ENCODE assay signal across 8 cellular contexts in the genomic region with DNA sequence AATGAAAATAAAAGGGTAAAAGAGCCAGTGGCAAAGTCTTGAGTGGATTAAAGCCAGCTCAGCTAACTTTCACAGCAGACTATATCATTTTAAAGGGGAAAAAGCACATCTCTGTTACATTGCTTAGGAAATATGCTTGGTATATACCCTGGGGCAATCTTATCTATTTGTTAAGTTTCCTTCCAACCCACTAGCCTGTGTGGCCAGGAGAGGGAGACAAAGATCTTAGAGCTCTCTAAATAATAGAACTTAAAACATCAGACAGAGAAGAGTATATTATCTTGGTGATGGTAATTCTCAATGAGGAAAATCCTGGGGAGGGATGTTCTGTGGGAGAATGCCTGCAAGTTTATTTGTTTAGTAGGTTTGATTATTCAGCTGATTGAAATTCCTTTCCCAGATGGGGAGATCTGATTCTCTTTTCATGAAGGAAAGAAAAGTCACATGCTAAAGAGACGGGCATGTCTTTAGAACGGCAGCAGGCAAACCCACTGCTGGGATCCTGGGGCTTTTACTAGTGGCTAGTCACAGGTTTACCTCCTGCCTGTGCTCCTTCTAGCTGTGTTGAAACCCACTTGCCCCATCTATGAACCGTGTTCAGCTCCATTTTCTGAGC. TPM values are rescaled to one million over a fixed set of nuclear protein-coding genes. Genes with fewer than 3 reads are reported as not detected.
DNase-seq lines count a peak whose midpoint lies in the region; ATAC-seq and TF ChIP-seq lines count a peak whose summit lies in the region.

No MANE protein-coding gene starts in this region.

- DNase-seq in activated naive CD8-positive, alpha-beta T cell treated with anti-CD3 and anti-CD28 coated beads, Interleukin-2, amount 10 ng/mL, durations not matched to agents 7 days and 5 days = no peak
- DNase-seq in activated naive CD8-positive, alpha-beta T cell treated with anti-CD3 and anti-CD28 coated beads for 36 hours = no peak
- DNase-seq in NCI-H1417 treated with DMSO at 0.1 percent for 48 hours (lab: John Stamatoyannopoulos, UW) (peak; percentile 48), SW480 (ENCODE audit: low spot score) (peak; percentile 79), choroid plexus epithelial cell (ENCODE audit: low read depth) (peak; percentile 86), lower lobe of right lung (no peak), testis (peak; percentile 73)

- no peaks in the 10 kb centered on the region for H3K36me3 Mint-ChIP-seq in activated naive CD8-positive, alpha-beta T cell treated with anti-CD3 and anti-CD28 coated beads, Interleukin-2, amount 10 ng/mL, durations not matched to agents 7 days and 5 days
- H3K36me3 Mint-ChIP-seq in activated naive CD8-positive, alpha-beta T cell treated with anti-CD3 and anti-CD28 coated beads for 36 hours = no peaks in the 10 kb centered on the region

- H3K9me3 ChIP-seq in lower lobe of right lung = no peaks in the 10 kb centered on the region
- H3K9me3 ChIP-seq in testis = no peaks in the 10 kb centered on the region

- TF ChIP-seq POLR2A in testis (IDR thresholded peaks at IDR 0.05) = no peak

- H3K4me3 ChIP-seq in choroid plexus epithelial cell (ENCODE audit: low read depth, low read length) (no peak overlapping the region), lower lobe of right lung (no peak overlapping the region), testis (no peak overlapping the region)

- H3K27me3 ChIP-seq in lower lobe of right lung (ENCODE audit: low read depth) = no peaks in the 10 kb centered on the region
- H3K27me3 ChIP-seq in testis = no peaks in the 10 kb centered on the region

- POLR2A ChIA-PET in activated naive CD8-positive, alpha-beta T cell treated with anti-CD3 and anti-CD28 coated beads, Interleukin-2, amount 10 ng/mL, durations not matched to agents 7 days and 5 days (lab: Charles Lee) = no interaction called here

- peak; percentile 85 for TF ChIP-seq CTCF in choroid plexus epithelial cell (conservative IDR thresholded peaks at IDR 0.05; ENCODE audit: low read depth, low read length)
- TF ChIP-seq CTCF in lower lobe of right lung (IDR thresholded peaks at IDR 0.05) = peak; percentile 72
- peak in 2 of 3 experiments; percentile 41 to 58 for TF ChIP-seq CTCF in testis (IDR thresholded peaks at IDR 0.05)

- H3K9me3 Mint-ChIP-seq in activated naive CD8-positive, alpha-beta T cell treated with anti-CD3 and anti-CD28 coated beads, Interleukin-2, amount 10 ng/mL, durations not matched to agents 7 days and 5 days = no peaks in the 10 kb centered on the region
- H3K9me3 Mint-ChIP-seq in activated naive CD8-positive, alpha-beta T cell treated with anti-CD3 and anti-CD28 coated beads for 36 hours = no peaks in the 10 kb centered on the region

- H3K4me1 Mint-ChIP-seq in activated naive CD8-positive, alpha-beta T cell treated with anti-CD3 and anti-CD28 coated beads, Interleukin-2, amount 10 ng/mL, durations not matched to agents 7 days and 5 days = no peaks in the 10 kb centered on the region
- no peaks in the 10 kb centered on the region for H3K4me1 Mint-ChIP-seq in activated naive CD8-positive, alpha-beta T cell treated with anti-CD3 and anti-CD28 coated beads for 36 hours

- peak; percentile 73 for ATAC-seq in activated naive CD8-positive, alpha-beta T cell treated with anti-CD3 and anti-CD28 coated beads, Interleukin-2, amount 10 ng/mL, durations not matched to agents 7 days and 5 days (ENCODE audit: low read depth)
- peak; percentile 76 to 88 for ATAC-seq in lower lobe of right lung
- ATAC-seq in HG03442 (IDR thresholded peaks at IDR 0.05; ENCODE audit: unreplicated experiment) = no peak

- peaks cover 10% of the 10 kb centered on the region for H3K27me3 Mint-ChIP-seq in activated naive CD8-positive, alpha-beta T cell treated with anti-CD3 and anti-CD28 coated beads, Interleukin-2, amount 10 ng/mL, durations not matched to agents 7 days and 5 days
- no peaks in the 10 kb centered on the region for H3K27me3 Mint-ChIP-seq in activated naive CD8-positive, alpha-beta T cell treated with anti-CD3 and anti-CD28 coated beads for 36 hours

- no peak overlapping the region for H3K27ac Mint-ChIP-seq in activated naive CD8-positive, alpha-beta T cell treated with anti-CD3 and anti-CD28 coated beads, Interleukin-2, amount 10 ng/mL, durations not matched to agents 7 days and 5 days
- no peak overlapping the region for H3K27ac Mint-ChIP-seq in activated naive CD8-positive, alpha-beta T cell treated with anti-CD3 and anti-CD28 coated beads for 36 hours

- 65 to 80% methylated on average over 3 of the region's 3 CpGs for WGBS in testis, 2 donors

- H3K4me1 ChIP-seq in lower lobe of right lung (no peaks in the 10 kb centered on the region), testis (no peaks in the 10 kb centered on the region)

- no peaks in the 10 kb centered on the region for H3K36me3 ChIP-seq in lower lobe of right lung
- no peaks in the 10 kb centered on the region for H3K36me3 ChIP-seq in testis (ENCODE audit: low read depth, missing control alignments)

- H3K27ac ChIP-seq in lower lobe of right lung (no peak overlapping the region), testis (no peak overlapping the region)

- H3K4me3 Mint-ChIP-seq in activated naive CD8-positive, alpha-beta T cell treated with anti-CD3 and anti-CD28 coated beads, Interleukin-2, amount 10 ng/mL, durations not matched to agents 7 days and 5 days = no peak overlapping the region
- H3K4me3 Mint-ChIP-seq in activated naive CD8-positive, alpha-beta T cell treated with anti-CD3 and anti-CD28 coated beads for 36 hours = no peak overlapping the region

- intact Hi-C loops in lower lobe of right lung (cut with DNase I) = no loop called here
- intact Hi-C loops in testis (cut with DNase I; ENCODE audit: low total_unique reads) = no loop called here

RNA-seq across cellular contexts. Expression of a gene that starts 3.6 kb away (rescaled TPM):
- total RNA-seq in activated naive CD8-positive, alpha-beta T cell treated with anti-CD3 and anti-CD28 coated beads, Interleukin-2, amount 10 ng/mL, durations not matched to agents 7 days and 5 days = not detected
- total RNA-seq in activated naive CD8-positive, alpha-beta T cell treated with anti-CD3 and anti-CD28 coated beads for 36 hours = not detected
- total RNA-seq in lower lobe of right lung (not detected), testis (under 1 TPM in 1 of 2 donors, not detected in 1; 0.37 TPM)
- polyA plus RNA-seq in testis (ENCODE audit: insufficient read depth, low read depth, low replicate concordance) = 0.74 TPM

RNA-seq across cellular contexts. Expression of a gene that starts 7.9 kb away (rescaled TPM):
- total RNA-seq in activated naive CD8-positive, alpha-beta T cell treated with anti-CD3 and anti-CD28 coated beads, Interleukin-2, amount 10 ng/mL, durations not matched to agents 7 days and 5 days = 10 to 100 TPM; 13.0 to 19.8 TPM
- 10 to 100 TPM; 24.8 to 38.9 TPM for total RNA-seq in activated naive CD8-positive, alpha-beta T cell treated with anti-CD3 and anti-CD28 coated beads for 36 hours
- total RNA-seq in lower lobe of right lung (19.7 TPM), testis (10 to 100 TPM in 1 of 2 donors, 1 to 10 TPM in 1; 5.0 to 13.3 TPM)
- polyA plus RNA-seq in testis (ENCODE audit: insufficient read depth, low read depth, low replicate concordance) = 9.1 TPM

RNA-seq across cellular contexts. Expression of a gene that starts 56.3 kb away (rescaled TPM):
- total RNA-seq in activated naive CD8-positive, alpha-beta T cell treated with anti-CD3 and anti-CD28 coated beads, Interleukin-2, amount 10 ng/mL, durations not matched to agents 7 days and 5 days = not detected
- not detected for total RNA-seq in activated naive CD8-positive, alpha-beta T cell treated with anti-CD3 and anti-CD28 coated beads for 36 hours
- total RNA-seq in lower lobe of right lung (0.56 TPM), testis (under 1 TPM in 1 of 2 donors, not detected in 1; 0.37 TPM)
- polyA plus RNA-seq in testis (ENCODE audit: insufficient read depth, low read depth, low replicate concordance) = not detected

Comparison
In these comparisons a context has a peak if more than half of its experiments do, and no peak if none do; other contexts are left out.
1. DNase-seq: peak in NCI-H1417 treated with DMSO at 0.1 percent for 48 hours (single experiment), SW480 (single experiment), choroid plexus epithelial cell (single experiment) and testis (single experiment); none in activated naive CD8-positive, alpha-beta T cell treated with anti-CD3 and anti-CD28 coated beads, Interleukin-2, amount 10 ng/mL, durations not matched to agents 7 days and 5 days (single experiment), activated naive CD8-positive, alpha-beta T cell treated with anti-CD3 and anti-CD28 coated beads for 36 hours (single experiment) and lower lobe of right lung (single experiment).
2. Peak in every context shown above with its lines, with median percentiles within 50 percentile points of each other: CTCF ChIP-seq.